ENCODE assay signal across 13 cellular contexts in the genomic region with DNA sequence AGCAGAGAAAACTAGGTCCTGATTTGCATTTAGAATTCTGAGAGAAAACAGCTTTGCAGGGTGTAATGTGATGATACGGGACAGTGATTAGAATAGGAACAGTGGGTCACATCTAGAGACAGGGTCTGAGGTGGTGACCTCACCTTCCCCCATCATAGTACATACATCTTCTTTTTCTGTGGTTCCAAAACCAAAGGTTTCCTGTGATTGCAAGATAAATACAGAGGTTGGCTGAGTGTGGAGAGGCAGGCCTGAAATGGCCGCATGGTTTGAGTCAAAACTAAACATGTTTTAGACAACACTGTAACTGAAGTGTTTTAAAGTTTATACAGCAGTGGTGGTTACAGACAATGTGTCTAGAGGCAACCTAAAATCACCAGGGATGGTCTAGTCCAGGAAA. TPM values are rescaled to one million over a fixed set of nuclear protein-coding genes. Genes with fewer than 3 reads are reported as not detected.
DNase-seq lines count a peak whose midpoint lies in the region; ATAC-seq, FAIRE-seq and TF ChIP-seq lines count a peak whose summit lies in the region.
"Had no signal": no experiment of that assay in that cellular context is flagged by ENCODE, and none has a peak within 500 bp of the region (broad histone marks: within the 10 kb centered on the region; RNA-seq: fewer than 3 reads in every experiment).

No MANE protein-coding gene starts in this region.

- TF ChIP-seq CTCF in D721Med (IDR thresholded peaks at IDR 0.05; ENCODE audit: insufficient read depth, missing control alignments): no peak

- no peaks in the 10 kb centered on the region for H3K9me3 Mint-ChIP-seq in activated naive CD8-positive, alpha-beta T cell treated with anti-CD3 and anti-CD28 coated beads, Interleukin-2, amount 10 ng/mL, durations not matched to agents 7 days and 5 days
- H3K9me3 Mint-ChIP-seq in activated naive CD8-positive, alpha-beta T cell treated with anti-CD3 and anti-CD28 coated beads for 36 hours: no peaks in the 10 kb centered on the region

- H3K27ac Mint-ChIP-seq in activated naive CD8-positive, alpha-beta T cell treated with anti-CD3 and anti-CD28 coated beads, Interleukin-2, amount 10 ng/mL, durations not matched to agents 7 days and 5 days: no peak overlapping the region
- no peak overlapping the region for H3K27ac Mint-ChIP-seq in activated naive CD8-positive, alpha-beta T cell treated with anti-CD3 and anti-CD28 coated beads for 36 hours
- H3K27ac Mint-ChIP-seq: mesothelial cell of epicardium had no signal

- H3K4me3 Mint-ChIP-seq in activated naive CD8-positive, alpha-beta T cell treated with anti-CD3 and anti-CD28 coated beads, Interleukin-2, amount 10 ng/mL, durations not matched to agents 7 days and 5 days: no peak overlapping the region
- H3K4me3 Mint-ChIP-seq in activated naive CD8-positive, alpha-beta T cell treated with anti-CD3 and anti-CD28 coated beads for 36 hours: no peak overlapping the region
- H3K4me3 Mint-ChIP-seq: mesothelial cell of epicardium had no signal

- DNase-seq in activated naive CD8-positive, alpha-beta T cell treated with anti-CD3 and anti-CD28 coated beads, Interleukin-2, amount 10 ng/mL, durations not matched to agents 7 days and 5 days: no peak
- DNase-seq in activated naive CD8-positive, alpha-beta T cell treated with anti-CD3 and anti-CD28 coated beads for 36 hours: no peak
- no peak for DNase-seq in NCI-H524 treated with DMSO at 0.1 percent for 48 hours (lab: John Stamatoyannopoulos, UW)
- DNase-seq in ecto neural progenitor cell (ENCODE audit: low spot score): no peak
- no peak for DNase-seq in D721Med (ENCODE audit: insufficient read length, low spot score)
- DNase-seq in activated naive CD4-positive, alpha-beta T cell (lab: John Stamatoyannopoulos, UW): no peak
- DNase-seq: ACHN, activated gamma-delta T cell treated with Interleukin-2 at 50 U/mL for 16 hours, colonic mucosa, NCI-H1048 had no signal

- H3K27me3 Mint-ChIP-seq in activated naive CD8-positive, alpha-beta T cell treated with anti-CD3 and anti-CD28 coated beads, Interleukin-2, amount 10 ng/mL, durations not matched to agents 7 days and 5 days: no peaks in the 10 kb centered on the region
- no peaks in the 10 kb centered on the region for H3K27me3 Mint-ChIP-seq in activated naive CD8-positive, alpha-beta T cell treated with anti-CD3 and anti-CD28 coated beads for 36 hours

- H3K4me1 Mint-ChIP-seq in activated naive CD8-positive, alpha-beta T cell treated with anti-CD3 and anti-CD28 coated beads, Interleukin-2, amount 10 ng/mL, durations not matched to agents 7 days and 5 days: peaks cover 8% of the 10 kb centered on the region
- H3K4me1 Mint-ChIP-seq in activated naive CD8-positive, alpha-beta T cell treated with anti-CD3 and anti-CD28 coated beads for 36 hours: peaks cover 2% of the 10 kb centered on the region
- H3K4me1 Mint-ChIP-seq: mesothelial cell of epicardium had no signal

- FAIRE-seq in D721Med (lab: Jason Lieb, UNC): no peak

- POLR2A ChIA-PET in activated naive CD8-positive, alpha-beta T cell treated with anti-CD3 and anti-CD28 coated beads, Interleukin-2, amount 10 ng/mL, durations not matched to agents 7 days and 5 days (lab: Charles Lee): interaction anchor here (1.1 kb wide), 1 partner anchor 10 kb away, joined by 4 read pairs; a partner anchor contains a TSS

- no peaks in the 10 kb centered on the region for H3K36me3 Mint-ChIP-seq in activated naive CD8-positive, alpha-beta T cell treated with anti-CD3 and anti-CD28 coated beads, Interleukin-2, amount 10 ng/mL, durations not matched to agents 7 days and 5 days
- no peaks in the 10 kb centered on the region for H3K36me3 Mint-ChIP-seq in activated naive CD8-positive, alpha-beta T cell treated with anti-CD3 and anti-CD28 coated beads for 36 hours

- peak; percentile 87 for ATAC-seq in activated naive CD8-positive, alpha-beta T cell treated with anti-CD3 and anti-CD28 coated beads, Interleukin-2, amount 10 ng/mL, durations not matched to agents 7 days and 5 days (ENCODE audit: low read depth)
- ATAC-seq in HG02678 (IDR thresholded peaks at IDR 0.05; ENCODE audit: unreplicated experiment) (peak; percentile 63), HG03457 (IDR thresholded peaks at IDR 0.05; ENCODE audit: unreplicated experiment) (peak; percentile 68)

RNA-seq across cellular contexts. Expression of a gene that starts 10.4 kb away (rescaled TPM):
- total RNA-seq in activated naive CD8-positive, alpha-beta T cell treated with anti-CD3 and anti-CD28 coated beads, Interleukin-2, amount 10 ng/mL, durations not matched to agents 7 days and 5 days: 10 to 100 TPM; 31.5 to 36.3 TPM
- 10 to 100 TPM; 42.6 to 47.1 TPM for total RNA-seq in activated naive CD8-positive, alpha-beta T cell treated with anti-CD3 and anti-CD28 coated beads for 36 hours

RNA-seq across cellular contexts. Expression of a gene that starts 29.6 kb away (rescaled TPM):
- under 1 TPM; 0.03 to 0.06 TPM for total RNA-seq in activated naive CD8-positive, alpha-beta T cell treated with anti-CD3 and anti-CD28 coated beads, Interleukin-2, amount 10 ng/mL, durations not matched to agents 7 days and 5 days
- total RNA-seq in activated naive CD8-positive, alpha-beta T cell treated with anti-CD3 and anti-CD28 coated beads for 36 hours: under 1 TPM; 0.06 to 0.08 TPM

RNA-seq across cellular contexts. Expression of a gene that starts 35.7 kb away (rescaled TPM):
- not detected for total RNA-seq in activated naive CD8-positive, alpha-beta T cell treated with anti-CD3 and anti-CD28 coated beads, Interleukin-2, amount 10 ng/mL, durations not matched to agents 7 days and 5 days
- not detected for total RNA-seq in activated naive CD8-positive, alpha-beta T cell treated with anti-CD3 and anti-CD28 coated beads for 36 hours
- total RNA-seq: colonic mucosa, mesothelial cell of epicardium had no signal
